1 cellular context compared by ENCODE assay signal in the genomic region with DNA sequence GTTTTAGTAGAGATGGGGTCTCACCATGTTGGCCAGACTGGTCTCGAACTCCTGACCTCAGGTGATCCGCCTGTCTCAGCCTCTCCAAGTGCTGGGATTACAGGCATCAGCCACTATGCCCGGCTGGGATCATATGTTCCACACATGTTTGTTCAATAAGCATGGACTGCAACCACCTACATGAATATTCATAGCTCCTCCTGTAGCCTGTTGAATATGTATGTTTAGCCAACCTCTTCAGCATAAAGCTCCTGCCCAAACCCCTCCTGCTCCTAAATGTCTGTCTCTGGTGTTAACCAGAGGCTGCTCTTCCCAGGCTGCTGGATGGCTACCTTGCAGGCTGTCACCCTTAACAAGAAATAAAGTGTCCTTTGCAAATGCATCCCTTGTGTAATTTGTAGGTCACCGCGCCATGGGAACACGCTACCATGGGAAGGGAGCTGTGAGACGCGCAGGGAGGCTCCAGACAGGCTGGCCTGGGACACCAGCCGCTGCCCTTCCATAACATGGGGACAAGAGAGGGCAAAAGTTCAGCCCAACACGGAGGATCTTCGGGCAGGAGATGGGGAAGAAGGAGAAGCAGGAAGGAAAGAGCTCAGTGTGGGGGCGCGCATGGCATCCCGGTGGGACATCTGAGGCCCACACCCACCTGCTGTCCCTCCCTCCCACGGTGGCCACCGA.
A peak's percentile ranks its signal among the peaks of the same experiment; 100 is the strongest.
TF ChIP-seq lines count a peak whose summit lies in the region.

No MANE protein-coding gene starts in this region.

TF ChIP-seq in H1, 55 proteins besides CTCF, POLR2A, EP300 and RAD21:
- 0 out of 2 replicates have a peak, but pooled peaks have one; percentile 8 for TF ChIP-seq POU5F1 (IDR thresholded peaks at IDR 0.05; ENCODE audit: low read depth, low read length)
